ENCODE assay signal across 1 cellular context in the genomic region with DNA sequence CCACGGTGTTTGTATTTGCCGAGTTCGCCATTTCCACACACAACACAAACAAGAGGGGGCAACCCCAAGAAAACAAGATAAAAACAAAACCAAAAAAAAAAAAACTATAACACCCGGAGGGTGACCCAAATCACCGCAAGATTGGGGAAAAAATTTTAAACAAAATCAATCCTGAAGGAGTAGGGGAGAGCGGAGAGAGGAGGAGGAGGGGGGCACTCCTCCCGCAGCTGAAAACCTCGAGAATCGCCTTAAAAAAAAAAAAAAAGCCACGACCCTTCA.
TF ChIP-seq lines count a peak whose summit lies in the region.

No MANE protein-coding gene starts in this region.

TF ChIP-seq in H1, 55 proteins besides CTCF, POLR2A, EP300 and RAD21:
- TF ChIP-seq POU5F1 (IDR thresholded peaks at IDR 0.05; ENCODE audit: low read depth, low read length), result no peak
- TF ChIP-seq, protein P1, sequence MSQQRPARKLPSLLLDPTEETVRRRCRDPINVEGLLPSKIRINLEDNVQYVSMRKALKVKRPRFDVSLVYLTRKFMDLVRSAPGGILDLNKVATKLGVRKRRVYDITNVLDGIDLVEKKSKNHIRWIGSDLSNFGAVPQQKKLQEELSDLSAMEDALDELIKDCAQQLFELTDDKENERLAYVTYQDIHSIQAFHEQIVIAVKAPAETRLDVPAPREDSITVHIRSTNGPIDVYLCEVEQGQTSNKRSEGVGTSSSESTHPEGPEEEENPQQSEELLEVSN (IDR thresholded peaks at IDR 0.05), result no peak
- TF ChIP-seq SAP30 (IDR thresholded peaks at IDR 0.05; ENCODE audit: insufficient read depth, insufficient replicate concordance, low read length), result peak; percentile 21
- no peak for TF ChIP-seq SRF (IDR thresholded peaks at IDR 0.05; ENCODE audit: low read depth, low read length)
- no peak for TF ChIP-seq CBX5 (IDR thresholded peaks at IDR 0.05; ENCODE audit: low read depth, low read length)
- no peak for TF ChIP-seq CHD2 (IDR thresholded peaks at IDR 0.05; ENCODE audit: low read length)
- peak; percentile 86 for TF ChIP-seq CHD1 (IDR thresholded peaks at IDR 0.05; ENCODE audit: low read depth, low read length)
- TF ChIP-seq ATF2 (IDR thresholded peaks at IDR 0.05; ENCODE audit: low read length), result no peak
- no peak for TF ChIP-seq HDAC2 (IDR thresholded peaks at IDR 0.05; ENCODE audit: borderline replicate concordance in 1 of 2, low read depth in 2 of 2, low read length in 2 of 2)
- TF ChIP-seq BACH1 (IDR thresholded peaks at IDR 0.05; ENCODE audit: low read length), result no peak
- TF ChIP-seq ASH2L (IDR thresholded peaks at IDR 0.05; ENCODE audit: low read length), result peak; percentile 2
- no peak for TF ChIP-seq RXRA (IDR thresholded peaks at IDR 0.05; ENCODE audit: insufficient read depth, low read depth, low read length)
- no peak; the same call in 1 of the 2 replicates for TF ChIP-seq PHF8 (conservative IDR thresholded peaks at IDR 0.05; ENCODE audit: low read depth, low read length)
